ENCODE assay signal across 17 cellular contexts in genomic region chr4:82509029-82509428, GRCh38.
DNase-seq lines count a peak whose midpoint lies in the region; ATAC-seq and TF ChIP-seq lines count a peak whose summit lies in the region.
"Had no signal": no experiment of that assay in that cellular context is flagged by ENCODE, and none has a peak within 500 bp of the region (broad histone marks: within the 10 kb centered on the region; RNA-seq: fewer than 3 reads in every experiment).

No MANE protein-coding gene starts in this region.

- no peak for TF ChIP-seq CTCF in HFF-Myc (IDR thresholded peaks at IDR 0.05; ENCODE audit: low read depth, low read length, missing control alignments)

- no peak for ATAC-seq in HG02970 (IDR thresholded peaks at IDR 0.05; ENCODE audit: low FRiP score, unreplicated experiment)

- DNase-seq in SHP77 (lab: John Stamatoyannopoulos, UW) (peak; percentile 9 to 20), SHP77 treated with DMSO at 0.1 percent for 48 hours (lab: John Stamatoyannopoulos, UW) (no peak), HFF-Myc (ENCODE audit: extremely low read depth, low read depth) (peak; percentile 15), NCI-H69 (lab: John Stamatoyannopoulos, UW) (peak; percentile 68), pons (ENCODE audit: low spot score) (peak; percentile 20)
- DNase-seq in stimulated activated CD4-positive, alpha-beta T cell treated with anti-CD3 and anti-CD28 coated beads, Interleukin-4, amount 100 ng/mL, for 24 hours = no peak
- DNase-seq: GM23248, HFFc6, KBM-7, NCI-H1048, NCI-H2081, NCI-H524 treated with DMSO at 0.1 percent for 48 hours, PC-9, SK-N-SH, T-helper 1 cell had no signal

- H3K4me3 ChIP-seq in HFF-Myc (replicated peaks; ENCODE audit: low read depth, low read length) = no peak overlapping the region
- H3K4me3 ChIP-seq: BLaER1, GM23248, PC-9 had no signal

Comparison
In these comparisons a context has a peak if more than half of its experiments do, and no peak if none do; other contexts are left out.
1. DNase-seq: peak in SHP77 (2 of 2), HFF-Myc (single experiment), NCI-H69 (single experiment) and pons (single experiment); none in SHP77 treated with DMSO at 0.1 percent for 48 hours (single experiment) and stimulated activated CD4-positive, alpha-beta T cell treated with anti-CD3 and anti-CD28 coated beads, Interleukin-4, amount 100 ng/mL, for 24 hours (single experiment).